In the genomic region with DNA sequence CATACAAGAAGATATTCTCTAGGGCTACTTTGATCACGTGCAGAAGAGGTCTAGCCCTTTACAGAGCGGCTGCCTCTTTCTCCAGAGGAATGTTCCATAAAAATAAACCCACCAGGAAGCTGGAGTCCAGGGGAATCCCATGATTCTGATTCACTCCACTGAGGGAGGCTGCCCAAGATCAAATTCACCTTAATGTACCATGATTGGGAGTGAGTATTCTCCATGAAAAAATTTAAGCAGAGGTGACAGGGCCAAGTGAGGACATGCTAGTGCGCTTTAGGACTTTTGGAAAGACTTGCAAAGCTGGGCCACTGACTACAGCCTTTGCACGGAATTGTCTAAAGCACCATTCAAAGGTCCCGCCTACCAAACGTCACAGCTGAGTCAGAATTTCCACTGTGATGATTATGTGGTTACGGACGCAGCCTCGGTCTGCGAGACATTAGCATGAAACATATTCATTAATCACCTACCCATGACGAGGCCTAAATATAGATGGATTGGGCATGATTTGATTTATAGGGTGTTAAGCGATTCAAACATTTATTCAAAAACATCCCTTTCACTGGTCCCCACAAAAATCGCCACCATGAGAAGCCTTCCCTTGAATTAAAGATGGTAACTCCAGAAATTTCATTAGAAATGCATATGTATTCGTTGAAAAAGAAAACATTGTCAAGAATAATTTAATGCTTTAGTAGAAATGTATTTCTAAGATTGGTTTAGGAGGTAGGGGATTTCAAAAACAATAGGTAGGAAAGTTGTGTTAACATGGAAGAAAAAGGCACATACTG, we compare ENCODE assay signal across 9 cellular contexts.
DNase-seq lines count a peak whose midpoint lies in the region; ATAC-seq and TF ChIP-seq lines count a peak whose summit lies in the region.
"Had no signal": no experiment of that assay in that cellular context is flagged by ENCODE, and none has a peak within 500 bp of the region (broad histone marks: within the 10 kb centered on the region; RNA-seq: fewer than 3 reads in every experiment).

No MANE protein-coding gene starts in this region.

- peaks cover 5 to 14% of the 10 kb centered on the region in 2 donors for H3K36me3 Mint-ChIP-seq in CD14-positive monocyte

- H3K4me3 Mint-ChIP-seq in CD14-positive monocyte, result no peak overlapping the region
- H3K4me3 Mint-ChIP-seq: activated CD8-positive, alpha-beta T cell treated with anti-CD3 and anti-CD28 coated beads for 36 hours had no signal

- ATAC-seq in HG03565 (IDR thresholded peaks at IDR 0.05; ENCODE audit: unreplicated experiment) (peak; percentile 74), GM19324 (IDR thresholded peaks at IDR 0.05; ENCODE audit: low FRiP score, unreplicated experiment) (no peak), left lung (no peak)
- ATAC-seq: activated CD8-positive, alpha-beta T cell treated with anti-CD3 and anti-CD28 coated beads for 36 hours had no signal

- H2AFZ ChIP-seq in smooth muscle cell (ENCODE audit: low read depth), result no peak overlapping the region

- no peak for TF ChIP-seq CTCF in smooth muscle cell (IDR thresholded peaks at IDR 0.05; ENCODE audit: borderline replicate concordance, insufficient read depth, poor library complexity, severe bottlenecking)
- TF ChIP-seq CTCF in ascending aorta (IDR thresholded peaks at IDR 0.05), result no peak
- TF ChIP-seq CTCF in CD14-positive monocyte (IDR thresholded peaks at IDR 0.05), result no peak
- no peak for TF ChIP-seq CTCF in left lung (IDR thresholded peaks at IDR 0.05)

- H3K4me1 ChIP-seq in smooth muscle cell (ENCODE audit: low read depth), result peaks cover 12% of the 10 kb centered on the region
- H3K4me1 ChIP-seq in ascending aorta, result no peaks in the 10 kb centered on the region
- H3K4me1 ChIP-seq in left lung, result peaks cover 7 to 17% of the 10 kb centered on the region in 2 donors

- no peaks in the 10 kb centered on the region for H3K9me3 Mint-ChIP-seq in CD14-positive monocyte
- H3K9me3 Mint-ChIP-seq: activated CD8-positive, alpha-beta T cell treated with anti-CD3 and anti-CD28 coated beads for 36 hours had no signal

- peaks cover 24% of the 10 kb centered on the region for H3K4me1 Mint-ChIP-seq in CD14-positive monocyte

- no peaks in the 10 kb centered on the region for H3K9me3 ChIP-seq in smooth muscle cell (replicated peaks; ENCODE audit: low read depth)
- no peaks in the 10 kb centered on the region for H3K9me3 ChIP-seq in ascending aorta
- H3K9me3 ChIP-seq in left lung, result no peaks in the 10 kb centered on the region

- H3K27me3 Mint-ChIP-seq in CD14-positive monocyte (ENCODE audit: low read depth in 3 of 3), result peaks cover 0 to 1% (median 0%) of the 10 kb centered on the region in 3 donors

- peak overlapping the region; percentile 33 for H3K9ac ChIP-seq in smooth muscle cell (ENCODE audit: low read depth)

- H3K79me2 ChIP-seq in smooth muscle cell (ENCODE audit: low read depth), result no peaks in the 10 kb centered on the region

- no peaks in the 10 kb centered on the region for H3K27me3 ChIP-seq in smooth muscle cell (ENCODE audit: low read depth)
- H3K27me3 ChIP-seq in ascending aorta, result no peaks in the 10 kb centered on the region
- H3K27me3 ChIP-seq in left lung, result no peaks in the 10 kb centered on the region

- no peaks in the 10 kb centered on the region for H4K20me1 ChIP-seq in smooth muscle cell (ENCODE audit: low read depth)

- H3K27ac ChIP-seq in smooth muscle cell (ENCODE audit: low read depth) (peak overlapping the region; percentile 76), ascending aorta (no peak overlapping the region), left lung (no peak overlapping the region)

- peaks cover 13% of the 10 kb centered on the region for H3F3A ChIP-seq in smooth muscle cell (ENCODE audit: low read depth)

- H3K4me3 ChIP-seq in smooth muscle cell, result no peak overlapping the region
- no peak overlapping the region for H3K4me3 ChIP-seq in ascending aorta
- H3K4me3 ChIP-seq in left lung, result no peak overlapping the region

- intact Hi-C loops in ascending aorta (cut with DNase I), result no loop called here
- intact Hi-C loops in CD14-positive monocyte (cut with micrococcal nuclease), result loop anchor here in 1 of 2 donors (5.0 kb wide), 1 partner anchor 37 kb away; no protein-coding TSS in a partner anchor
- intact Hi-C loops in left lung (cut with DNase I), result no loop called here

- DNase-seq in GM19238 (ENCODE audit: insufficient read length, low spot score) (peak; percentile 5), astrocyte of the hippocampus (ENCODE audit: low read depth, low spot score) (peak; percentile 92), smooth muscle cell (lab: John Stamatoyannopoulos, UW; ENCODE audit: unreplicated experiment) (peak; percentile 22), ascending aorta (ENCODE audit: low spot score in 2 of 2) (no peak), CD14-positive monocyte (ENCODE audit: low spot score) (no peak), left lung (no peak)
- DNase-seq: activated CD8-positive, alpha-beta T cell treated with anti-CD3 and anti-CD28 coated beads for 36 hours had no signal

- no peak overlapping the region for H3K27ac Mint-ChIP-seq in CD14-positive monocyte
- H3K27ac Mint-ChIP-seq: activated CD8-positive, alpha-beta T cell treated with anti-CD3 and anti-CD28 coated beads for 36 hours had no signal

- peak overlapping the region; percentile 13 for H3K4me2 ChIP-seq in smooth muscle cell

- WGBS in smooth muscle cell (ENCODE audit: low lambda C conversion rate), result 55% methylated on average over 14 of the region's 14 CpGs

- H3K36me3 ChIP-seq in smooth muscle cell (ENCODE audit: low read depth) (no peaks in the 10 kb centered on the region), ascending aorta (no peaks in the 10 kb centered on the region), left lung (peaks cover 0 to 5% of the 10 kb centered on the region in 2 donors)

Comparison
In these comparisons a context has a peak if more than half of its experiments do, and no peak if none do; other contexts are left out.
1. DNase-seq: peak in GM19238 (single experiment), astrocyte of the hippocampus (single experiment) and smooth muscle cell (single experiment); none in ascending aorta (0 of 2), CD14-positive monocyte (single experiment) and left lung (0 of 2).